In genomic region chr3:107846282-107846852, GRCh38 we compare ENCODE assay signal across 8 cellular contexts.
DNase-seq lines count a peak whose midpoint lies in the region; ATAC-seq, FAIRE-seq and TF ChIP-seq lines count a peak whose summit lies in the region.

No MANE protein-coding gene starts in this region.

- ATAC-seq in GM18498 (IDR thresholded peaks at IDR 0.05; ENCODE audit: unreplicated experiment), result no peak

- intact Hi-C loops in kidney (cut with DNase I), result loop anchor here (10.0 kb wide), 1 partner anchor 92 kb away; no protein-coding TSS in a partner anchor

- H3K27ac ChIP-seq in kidney (ENCODE audit: low read depth in 2 of 2, low read length in 2 of 2), result peak overlapping the region in 1 of 2 donors; percentile 26

- no peak overlapping the region for H3K4me3 ChIP-seq in kidney (ENCODE audit: low read length in 2 of 2)

- H3K9me3 ChIP-seq in kidney (ENCODE audit: control insufficient read depth in 1 of 2, low read length in 2 of 2), result no peaks in the 10 kb centered on the region

- TF ChIP-seq POLR2A in H54 (IDR thresholded peaks at IDR 0.05; ENCODE audit: low read depth, low read length), result no peak

- FAIRE-seq in H54 (lab: Jason Lieb, UNC) (peak; percentile 93), kidney (lab: Jason Lieb, UNC) (no peak)

- H3K36me3 ChIP-seq in kidney (ENCODE audit: control insufficient read depth in 1 of 2, insufficient read depth in 2 of 2, low read length in 2 of 2), result no peaks in the 10 kb centered on the region

- DNase-seq in AG08395 (ENCODE audit: low spot score), result peak; percentile 67
- peak; percentile 38 for DNase-seq in H54 (ENCODE audit: insufficient read length, low spot score)
- DNase-seq in RPMI7951 (ENCODE audit: low read depth), result peak; percentile 74
- DNase-seq in central memory CD4-positive, alpha-beta T cell, result peak; percentile 5
- peak; percentile 82 for DNase-seq in kidney
- DNase-seq in stimulated activated CD4-positive, alpha-beta T cell treated with anti-CD3 and anti-CD28 coated beads, Interleukin-2, amount 100 ng/mL, for 48 hours, result peak; percentile 44 to 47
- DNase-seq in KG1 (lab: John Stamatoyannopoulos, UW), result no peak

- no peak overlapping the region for H3K9ac ChIP-seq in kidney (ENCODE audit: low read length in 2 of 2)

- H3K4me1 ChIP-seq in kidney (ENCODE audit: control insufficient read depth in 1 of 2, insufficient read depth in 1 of 2, low read depth in 1 of 2, low read length in 2 of 2), result peaks cover 0 to 5% of the 10 kb centered on the region in 2 donors

- TF ChIP-seq CTCF in kidney (IDR thresholded peaks at IDR 0.05; ENCODE audit: borderline replicate concordance, extremely low read depth, insufficient read depth), result peak; percentile 69
